14 cellular contexts compared by ENCODE assay signal in genomic region chrX:2451456-2452316, GRCh38. TPM values are rescaled to one million over a fixed set of nuclear protein-coding genes. Genes with fewer than 3 reads are reported as not detected.
A peak's percentile ranks its signal among the peaks of the same experiment; 100 is the strongest.
DNase-seq lines count a peak whose midpoint lies in the region; ATAC-seq, FAIRE-seq and TF ChIP-seq lines count a peak whose summit lies in the region.
"Had no signal": no experiment of that assay in that cellular context is flagged by ENCODE, and none has a peak within 500 bp of the region (broad histone marks: within the 10 kb centered on the region; RNA-seq: fewer than 3 reads in every experiment).

No MANE protein-coding gene starts in this region.

- H3K36me3 ChIP-seq in HCT116 (ENCODE audit: control insufficient read depth in 1 of 2, insufficient read depth in 2 of 2, low read length in 2 of 2), result no peaks in the 10 kb centered on the region
- H3K36me3 ChIP-seq in bronchial epithelial cell (ENCODE audit: control insufficient read depth, insufficient read depth, low read length), result no peaks in the 10 kb centered on the region
- no peaks in the 10 kb centered on the region for H3K36me3 ChIP-seq in colonic mucosa

- no peaks in the 10 kb centered on the region for H3K9me3 ChIP-seq in HCT116 (ENCODE audit: control insufficient read depth in 1 of 2, insufficient read depth in 1 of 2, low read depth in 1 of 2, low read length in 2 of 2)
- no peaks in the 10 kb centered on the region for H3K9me3 ChIP-seq in colonic mucosa

- CTCF ChIA-PET in HCT116 (lab: Charles Lee), result no interaction called here

- intact Hi-C loops in HCT116 (cut with micrococcal nuclease), result loop anchor here (1.0 to 5.0 kb wide), 3 partner anchors 13 to 804 kb away; no protein-coding TSS in a partner anchor
- intact Hi-C loops in colonic mucosa (cut with DNase I), result no loop called here

- FAIRE-seq in bronchial epithelial cell (lab: Jason Lieb, UNC), result peak; percentile 18
- FAIRE-seq: HepG2 had no signal

- H3K4me3 ChIP-seq in HCT116 (replicated peaks in 1 of 2; ENCODE audit: low read depth in 1 of 2, low read length in 2 of 2), result peak overlapping the region; percentile 25 to 50
- no peak overlapping the region for H3K4me3 ChIP-seq in bronchial epithelial cell (ENCODE audit: low read depth, low read length)
- no peak overlapping the region for H3K4me3 ChIP-seq in colonic mucosa

- H3K27ac ChIP-seq in HCT116 (ENCODE audit: low read depth, low read length) (peak overlapping the region; percentile 93), colonic mucosa (no peak overlapping the region)

- RAD21 ChIA-PET in HCT116 (lab: Charles Lee; ENCODE audit: low non-redundant PET in 1 of 2, low total read pairs in 2 of 2, uncharacterized antibody in 2 of 2, unreplicated experiment in 2 of 2), result no interaction called here

- no peaks in the 10 kb centered on the region for H3K9me2 ChIP-seq in HCT116 (ENCODE audit: insufficient read depth)

- H3K9ac ChIP-seq in HCT116 (ENCODE audit: low read length) (peak overlapping the region; percentile 62), colonic mucosa (ENCODE audit: low read depth in 2 of 2, low read length in 2 of 2) (no peak overlapping the region)

- H3K27me3 ChIP-seq in HCT116 (ENCODE audit: insufficient read depth, low read length) (no peaks in the 10 kb centered on the region), bronchial epithelial cell (ENCODE audit: control insufficient read depth, insufficient read depth, low read length) (no peaks in the 10 kb centered on the region), colonic mucosa (no peaks in the 10 kb centered on the region)

- H2AFZ ChIP-seq in HCT116 (ENCODE audit: low read depth, low read length, poor library complexity, severe bottlenecking), result peak overlapping the region; percentile 35

- H4K20me1 ChIP-seq in HCT116 (ENCODE audit: insufficient read depth), result no peaks in the 10 kb centered on the region

- peak overlapping the region; percentile 76 for H3K4me2 ChIP-seq in HCT116 (ENCODE audit: low read length)

- peaks cover 9% of the 10 kb centered on the region for H3K4me1 Mint-ChIP-seq in type B pancreatic cell (ENCODE audit: unreplicated experiment)

- H3K4me1 ChIP-seq in HCT116 (ENCODE audit: control insufficient read depth in 1 of 2, insufficient read depth in 2 of 2, low read length in 2 of 2), result peaks cover 12 to 50% of the 10 kb centered on the region in 2 experiments
- H3K4me1 ChIP-seq in colonic mucosa, result no peaks in the 10 kb centered on the region

- BruUV-seq in HCT116 (replicated peaks; lab: Mats Ljungman, UMichigan), result no TSS peak

- peak overlapping the region; percentile 54 for H3K27ac Mint-ChIP-seq in type B pancreatic cell
- H3K27ac Mint-ChIP-seq: T-helper 1 cell treated with Interleukin-12 subunit alpha and Interleukin-12 subunit beta and Interleukin-4 antibody, amounts not matched to agents 30 μg/mL and 1 μg/mL, for 36 hours had no signal

- no peak for TF ChIP-seq RAD21 in HCT116 (IDR thresholded peaks at IDR 0.05; ENCODE audit: low read depth)

- POLR2A ChIA-PET in HCT116 (lab: Charles Lee), result no interaction called here

- TF ChIP-seq CTCF in HCT116 (IDR thresholded peaks at IDR 0.05 in 2 of 3, conservative IDR thresholded peaks at IDR 0.05 in 1 of 3; ENCODE audit: borderline replicate concordance in 1 of 3, insufficient read depth in 1 of 3, low read depth in 2 of 3, low read length in 2 of 3) (no peak), bronchial epithelial cell (IDR thresholded peaks at IDR 0.05; ENCODE audit: insufficient read depth, low read length, severe bottlenecking) (no peak), type B pancreatic cell (conservative IDR thresholded peaks at IDR 0.05) (no peak), colonic mucosa (IDR thresholded peaks at IDR 0.05) (no peak)

- H3K4me3 Mint-ChIP-seq in type B pancreatic cell, result no peak overlapping the region
- H3K4me3 Mint-ChIP-seq: effector memory CD8-positive, alpha-beta T cell; immature natural killer cell; T-helper 1 cell treated with Interleukin-12 subunit alpha and Interleukin-12 subunit beta and Interleukin-4 antibody, amounts not matched to agents 30 μg/mL and 1 μg/mL, for 36 hours had no signal

- DNase-seq in HCT116 (ENCODE audit: low read depth, low spot score) (peak; percentile 93), bronchial epithelial cell (ENCODE audit: low read depth) (peak; percentile 5), kidney tubule cell (ENCODE audit: low spot score) (peak; percentile 37), type B pancreatic cell (ENCODE audit: extremely low spot score, unreplicated experiment) (no peak), NK-92 (lab: John Stamatoyannopoulos, UW; ENCODE audit: unreplicated experiment) (no peak), colonic mucosa (no peak)
- DNase-seq: activated CD8-positive, alpha-beta memory T cell treated with anti-CD3 and anti-CD28 coated beads for 24 hours; DMS53; effector memory CD8-positive, alpha-beta T cell; immature natural killer cell had no signal

- no peaks in the 10 kb centered on the region for H3K27me3 Mint-ChIP-seq in type B pancreatic cell
- H3K27me3 Mint-ChIP-seq: effector memory CD8-positive, alpha-beta T cell had no signal

- peaks cover 3% of the 10 kb centered on the region for H3K9me3 Mint-ChIP-seq in type B pancreatic cell

- ATAC-seq in HCT116, result peak; percentile 72
- ATAC-seq in GM19452 (IDR thresholded peaks at IDR 0.05; ENCODE audit: unreplicated experiment), result no peak
- ATAC-seq: activated naive CD4-positive, alpha-beta T cell treated with anti-CD3 and anti-CD28 coated beads, Interleukin-2, amount 50 U/mL, for 72 hours; effector memory CD8-positive, alpha-beta T cell; HepG2 had no signal

- peaks cover 3% of the 10 kb centered on the region for H3K36me3 Mint-ChIP-seq in type B pancreatic cell

- TF ChIP-seq POLR2A in HCT116 (IDR thresholded peaks at IDR 0.05; ENCODE audit: borderline replicate concordance, extremely low read depth, insufficient read depth, insufficient read length), result no peak

- H3K79me2 ChIP-seq in HCT116 (ENCODE audit: insufficient read depth, low read length), result peaks cover 24% of the 10 kb centered on the region; the same call in 1 of the 2 replicates

TF ChIP-seq in HCT116, 20 proteins besides CTCF, POLR2A, EP300 and RAD21:
- TF ChIP-seq ZFX (IDR thresholded peaks at IDR 0.05) (no peak), YY1 (IDR thresholded peaks at IDR 0.05; ENCODE audit: extremely low read depth, insufficient replicate concordance, low read depth, low read length) (peak; percentile 76), SP1 (IDR thresholded peaks at IDR 0.05; ENCODE audit: low read depth) (no peak)

RNA-seq across cellular contexts. Expression of gene DHRSX, which starts 49.1 kb away (rescaled TPM):
- total RNA-seq in HCT116 (2021; ENCODE audit: unreplicated experiment) (11.9 TPM), bronchial epithelial cell (14.1 and 19.0 TPM in 2 replicates), type B pancreatic cell (ENCODE audit: low replicate concordance) (21.0 and 34.2 TPM in 2 replicates), colonic mucosa (10 to 100 TPM; 28.6 to 43.3 TPM)
- polyA plus RNA-seq in HCT116 (2012), result 14.0 and 15.9 TPM in 2 replicates

RNA-seq across cellular contexts. Expression of gene ZBED1, which starts 49.1 kb away (rescaled TPM):
- 21.0 TPM for total RNA-seq in HCT116 (2021; ENCODE audit: unreplicated experiment)
- 10.7 and 11.8 TPM in 2 replicates for polyA plus RNA-seq in HCT116 (2012)
- 11.6 and 18.1 TPM in 2 replicates for total RNA-seq in bronchial epithelial cell
- 29.3 and 42.0 TPM in 2 replicates for total RNA-seq in type B pancreatic cell (ENCODE audit: low replicate concordance)
- total RNA-seq in colonic mucosa, result 10 to 100 TPM; 33.3 to 44.6 TPM

Comparison
In these comparisons a context has a peak if more than half of its experiments do, and no peak if none do; other contexts are left out.
1. DNase-seq: peak in HCT116 (single experiment), bronchial epithelial cell (single experiment) and kidney tubule cell (single experiment); none in type B pancreatic cell (single experiment), NK-92 (single experiment) and colonic mucosa (single experiment).
2. H3K4me3 ChIP-seq: peak in HCT116 (2 of 2); none in bronchial epithelial cell (single experiment) and colonic mucosa (single experiment).